1 cellular context compared by ENCODE assay signal in genomic region chr16:24685539-24686432, GRCh38.
TF ChIP-seq lines count a peak whose summit lies in the region.

No MANE protein-coding gene starts in this region.

TF ChIP-seq in HepG2, 621 proteins besides CTCF, POLR2A, EP300 and RAD21 (continued from another document and continues in another):
- TF ChIP-seq AFF4 (CRISPR knock-in tag; IDR thresholded peaks at IDR 0.05) (no peak), ZNF138 (CRISPR knock-in tag; IDR thresholded peaks at IDR 0.05; ENCODE audit: low read depth) (no peak), RBAK (CRISPR knock-in tag; IDR thresholded peaks at IDR 0.05) (no peak), IRX3 (CRISPR knock-in tag; IDR thresholded peaks at IDR 0.05; ENCODE audit: borderline replicate concordance, low read depth) (no peak), SAFB2 (CRISPR knock-in tag; IDR thresholded peaks at IDR 0.05; ENCODE audit: borderline replicate concordance, low read depth) (no peak), MAZ (IDR thresholded peaks at IDR 0.05; ENCODE audit: borderline replicate concordance, low read depth, low read length) (no peak), MAZ (CRISPR knock-in tag; IDR thresholded peaks at IDR 0.05; ENCODE audit: low read depth) (no peak), SMARCE1 (IDR thresholded peaks at IDR 0.05; ENCODE audit: borderline replicate concordance) (no peak), MAX (IDR thresholded peaks at IDR 0.05) (no peak; the same call in 1 of the 2 replicates), PRPF4 (IDR thresholded peaks at IDR 0.05; ENCODE audit: low read depth, low read length, poor library complexity, severe bottlenecking) (no peak), SCMH1 (CRISPR knock-in tag; IDR thresholded peaks at IDR 0.05; ENCODE audit: borderline replicate concordance) (no peak), TBL1XR1 (IDR thresholded peaks at IDR 0.05; ENCODE audit: borderline replicate concordance, low read length, partially characterized antibody) (no peak), ZNF546 (CRISPR knock-in tag; conservative IDR thresholded peaks at IDR 0.05) (no peak), SALL2 (CRISPR knock-in tag; IDR thresholded peaks at IDR 0.05) (no peak), PITX1 (CRISPR knock-in tag; IDR thresholded peaks at IDR 0.05) (no peak), ESRRA (CRISPR knock-in tag; IDR thresholded peaks at IDR 0.05; ENCODE audit: low read depth) (no peak), GLMP (CRISPR knock-in tag; IDR thresholded peaks at IDR 0.05; ENCODE audit: borderline replicate concordance) (no peak), CENPX (CRISPR knock-in tag; IDR thresholded peaks at IDR 0.05) (no peak), ZNF235 (CRISPR knock-in tag; IDR thresholded peaks at IDR 0.05; ENCODE audit: borderline replicate concordance) (no peak), ZBTB40 (IDR thresholded peaks at IDR 0.05) (no peak), ZBTB40 (CRISPR knock-in tag; IDR thresholded peaks at IDR 0.05) (peak; percentile 44; the same call in 1 of the 2 replicates), HNRNPUL1 (IDR thresholded peaks at IDR 0.05; ENCODE audit: low read depth, low read length) (no peak), GABPA (IDR thresholded peaks at IDR 0.05; ENCODE audit: low read depth, low read length) (no peak), GABPA (CRISPR knock-in tag; IDR thresholded peaks at IDR 0.05; ENCODE audit: low read depth) (no peak), CREBL2 (CRISPR knock-in tag; IDR thresholded peaks at IDR 0.05; ENCODE audit: borderline replicate concordance) (no peak), MXD3 (CRISPR knock-in tag; IDR thresholded peaks at IDR 0.05) (no peak), RFX5 (IDR thresholded peaks at IDR 0.05; ENCODE audit: low read depth, low read length) (0 out of 2 replicates have a peak, but pooled peaks have one; percentile 11), NCOA5 (CRISPR knock-in tag; IDR thresholded peaks at IDR 0.05) (no peak), TOPORS (CRISPR knock-in tag; IDR thresholded peaks at IDR 0.05) (no peak), ZNF619 (CRISPR knock-in tag; IDR thresholded peaks at IDR 0.05) (no peak), STAG1 (CRISPR knock-in tag; IDR thresholded peaks at IDR 0.05) (no peak), HNF1B (CRISPR knock-in tag; IDR thresholded peaks at IDR 0.05) (no peak), TCF7L2 (IDR thresholded peaks at IDR 0.05; ENCODE audit: low read depth, low read length) (no peak), ZBTB3 (CRISPR knock-in tag; IDR thresholded peaks at IDR 0.05; ENCODE audit: borderline replicate concordance, low read depth) (no peak), KLF11 (CRISPR knock-in tag; IDR thresholded peaks at IDR 0.05) (no peak), BCL6 (CRISPR knock-in tag; IDR thresholded peaks at IDR 0.05) (peak; percentile 26; the same call in 1 of the 2 replicates), HES4 (CRISPR knock-in tag; IDR thresholded peaks at IDR 0.05; ENCODE audit: borderline replicate concordance) (no peak), RFX3 (CRISPR knock-in tag; IDR thresholded peaks at IDR 0.05) (peak; percentile 95), HNRNPH1 (optimal IDR thresholded peaks at IDR 0.05; ENCODE audit: low read depth, low read length) (no peak)
- TF ChIP-seq, protein P1, sequence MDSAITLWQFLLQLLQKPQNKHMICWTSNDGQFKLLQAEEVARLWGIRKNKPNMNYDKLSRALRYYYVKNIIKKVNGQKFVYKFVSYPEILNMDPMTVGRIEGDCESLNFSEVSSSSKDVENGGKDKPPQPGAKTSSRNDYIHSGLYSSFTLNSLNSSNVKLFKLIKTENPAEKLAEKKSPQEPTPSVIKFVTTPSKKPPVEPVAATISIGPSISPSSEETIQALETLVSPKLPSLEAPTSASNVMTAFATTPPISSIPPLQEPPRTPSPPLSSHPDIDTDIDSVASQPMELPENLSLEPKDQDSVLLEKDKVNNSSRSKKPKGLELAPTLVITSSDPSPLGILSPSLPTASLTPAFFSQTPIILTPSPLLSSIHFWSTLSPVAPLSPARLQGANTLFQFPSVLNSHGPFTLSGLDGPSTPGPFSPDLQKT (CRISPR knock-in tag; IDR thresholded peaks at IDR 0.05; ENCODE audit: borderline replicate concordance) = no peak
- TF ChIP-seq, protein P2, sequence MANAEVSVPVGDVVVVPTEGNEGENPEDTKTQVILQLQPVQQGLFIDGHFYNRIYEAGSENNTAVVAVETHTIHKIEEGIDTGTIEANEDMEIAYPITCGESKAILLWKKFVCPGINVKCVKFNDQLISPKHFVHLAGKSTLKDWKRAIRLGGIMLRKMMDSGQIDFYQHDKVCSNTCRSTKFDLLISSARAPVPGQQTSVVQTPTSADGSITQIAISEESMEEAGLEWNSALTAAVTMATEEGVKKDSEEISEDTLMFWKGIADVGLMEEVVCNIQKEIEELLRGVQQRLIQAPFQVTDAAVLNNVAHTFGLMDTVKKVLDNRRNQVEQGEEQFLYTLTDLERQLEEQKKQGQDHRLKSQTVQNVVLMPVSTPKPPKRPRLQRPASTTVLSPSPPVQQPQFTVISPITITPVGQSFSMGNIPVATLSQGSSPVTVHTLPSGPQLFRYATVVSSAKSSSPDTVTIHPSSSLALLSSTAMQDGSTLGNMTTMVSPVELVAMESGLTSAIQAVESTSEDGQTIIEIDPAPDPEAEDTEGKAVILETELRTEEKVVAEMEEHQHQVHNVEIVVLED (CRISPR knock-in tag; IDR thresholded peaks at IDR 0.05; ENCODE audit: borderline replicate concordance) = no peak
- TF ChIP-seq, protein P3, sequence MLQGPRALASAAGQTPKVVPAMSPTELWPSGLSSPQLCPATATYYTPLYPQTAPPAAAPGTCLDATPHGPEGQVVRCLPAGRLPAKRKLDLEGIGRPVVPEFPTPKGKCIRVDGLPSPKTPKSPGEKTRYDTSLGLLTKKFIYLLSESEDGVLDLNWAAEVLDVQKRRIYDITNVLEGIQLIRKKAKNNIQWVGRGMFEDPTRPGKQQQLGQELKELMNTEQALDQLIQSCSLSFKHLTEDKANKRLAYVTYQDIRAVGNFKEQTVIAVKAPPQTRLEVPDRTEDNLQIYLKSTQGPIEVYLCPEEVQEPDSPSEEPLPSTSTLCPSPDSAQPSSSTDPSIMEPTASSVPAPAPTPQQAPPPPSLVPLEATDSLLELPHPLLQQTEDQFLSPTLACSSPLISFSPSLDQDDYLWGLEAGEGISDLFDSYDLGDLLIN (CRISPR knock-in tag; IDR thresholded peaks at IDR 0.05; ENCODE audit: borderline replicate concordance) = no peak
